Comparison of ENCODE assay signal across 13 cellular contexts in the genomic region with DNA sequence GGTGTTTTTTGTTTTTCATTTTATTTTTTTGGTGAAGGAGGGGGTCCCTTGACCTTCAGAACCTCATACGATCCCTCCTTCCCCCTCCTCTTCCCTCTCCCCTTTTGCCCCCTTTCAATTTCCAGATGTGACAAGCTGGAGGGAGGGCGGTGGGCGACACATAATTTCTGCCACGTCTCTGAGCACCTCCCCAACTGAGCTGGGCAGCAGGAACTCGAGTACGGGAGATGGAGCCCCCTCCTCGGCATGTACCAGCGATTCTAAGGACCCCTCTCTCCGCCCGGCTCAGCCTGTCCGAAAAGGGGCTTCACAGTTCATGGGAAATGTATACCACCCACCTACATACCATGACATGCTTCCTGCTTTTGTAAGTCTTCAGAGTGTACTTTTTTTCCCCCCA. TPM values are rescaled to one million over a fixed set of nuclear protein-coding genes. Genes with fewer than 3 reads are reported as not detected.
A peak's percentile ranks its signal among the peaks of the same experiment; 100 is the strongest.
DNase-seq lines count a peak whose midpoint lies in the region; ATAC-seq, FAIRE-seq and TF ChIP-seq lines count a peak whose summit lies in the region.
"Had no signal": no experiment of that assay in that cellular context is flagged by ENCODE, and none has a peak within 500 bp of the region (broad histone marks: within the 10 kb centered on the region; RNA-seq: fewer than 3 reads in every experiment).

No MANE protein-coding gene starts in this region.

- no peaks in the 10 kb centered on the region for H3K4me1 ChIP-seq in HepG2 (ENCODE audit: insufficient read depth, low read length)
- no peaks in the 10 kb centered on the region for H3K4me1 ChIP-seq in right lobe of liver

- ATAC-seq in HepG2 (no peak), right lobe of liver (no peak)

- in situ Hi-C loops in HepG2 (cut with HindIII; ENCODE audit: extremely low pct_ligation_motif_present, low pct_unique_long_range_greater_than_20kb): no loop called here

- intact Hi-C loops in HepG2 (cut with micrococcal nuclease; ENCODE audit: unreplicated experiment) (no loop called here), right lobe of liver (cut with DNase I) (no loop called here)

- no peak for FAIRE-seq in HepG2 (lab: Jason Lieb, UNC)

- CTCF ChIA-PET in HepG2 (lab: Yijun Ruan, JAX; ENCODE audit: low intra/inter-chr PET ratio, low total read pairs): no interaction called here

- no peak for TF ChIP-seq EP300 in HepG2 (IDR thresholded peaks at IDR 0.05; ENCODE audit: low read depth in 2 of 2, low read length in 2 of 2)
- no peak for TF ChIP-seq EP300 in HepG2 (CRISPR knock-in tag; IDR thresholded peaks at IDR 0.05; ENCODE audit: borderline replicate concordance)

- 97% methylated on average over 11 of the region's 11 CpGs for WGBS in HepG2 (ENCODE audit: low lambda C conversion rate)
- 95% methylated on average over 11 of the region's 11 CpGs for WGBS in right lobe of liver (ENCODE audit: insufficient coverage, low coverage, low lambda C conversion rate, missing lambda C conversion rate)

- H3K36me3 ChIP-seq in HepG2 (replicated peaks in 1 of 2; ENCODE audit: control insufficient read depth in 1 of 2, insufficient read depth in 2 of 2, low read length in 2 of 2) (peaks cover 41 to 83% of the 10 kb centered on the region in 2 experiments), right lobe of liver (peaks cover 7 to 66% (median 38%) of the 10 kb centered on the region in 4 donors)

- no peak overlapping the region for H3K9ac ChIP-seq in HepG2 (ENCODE audit: insufficient read depth, low read depth, low read length)

- no peak overlapping the region for H3K27ac Mint-ChIP-seq in chondrocyte (ENCODE audit: unreplicated experiment)
- H3K27ac Mint-ChIP-seq in nephron progenitor cell: peak overlapping the region; percentile 95

- TF ChIP-seq POLR2A in HepG2 (IDR thresholded peaks at IDR 0.05; ENCODE audit: insufficient read depth in 1 of 2, low read depth in 2 of 2, low read length in 2 of 2) (no peak), right lobe of liver (IDR thresholded peaks at IDR 0.05) (no peak)

- H3K27ac ChIP-seq in HepG2 (ENCODE audit: extremely low read length, insufficient read depth, low read length) (no peak overlapping the region), right lobe of liver (no peak overlapping the region)

- H3K4me3 Mint-ChIP-seq in chondrocyte (ENCODE audit: unreplicated experiment): no peak overlapping the region
- H3K4me3 Mint-ChIP-seq in nephron progenitor cell: no peak overlapping the region
- H3K4me3 Mint-ChIP-seq: CD8-positive, alpha-beta memory T cell had no signal

- H3K4me3 ChIP-seq in HepG2 (replicated peaks in 1 of 3; ENCODE audit: insufficient read depth in 1 of 3, low read depth in 2 of 3, low read length in 3 of 3) (no peak overlapping the region), right lobe of liver (no peak overlapping the region)
- H3K4me3 ChIP-seq: HAP-1 had no signal

- no peak overlapping the region for H3K4me2 ChIP-seq in HepG2 (ENCODE audit: low read depth, low read length)

- H3K27me3 Mint-ChIP-seq in chondrocyte (ENCODE audit: low read depth): no peaks in the 10 kb centered on the region
- H3K27me3 Mint-ChIP-seq in nephron progenitor cell (ENCODE audit: low read depth, poor library complexity): no peaks in the 10 kb centered on the region

- H3K9me3 ChIP-seq in HepG2 (ENCODE audit: low read length) (no peaks in the 10 kb centered on the region), right lobe of liver (no peaks in the 10 kb centered on the region)
- H3K9me3 ChIP-seq: HAP-1 had no signal

- no TSS peak for BruUV-seq in HepG2 (replicated peaks; lab: Mats Ljungman, UMichigan)

- H3K4me1 Mint-ChIP-seq in chondrocyte (ENCODE audit: low read depth) (no peaks in the 10 kb centered on the region), nephron progenitor cell (peaks cover 8% of the 10 kb centered on the region)

- H2AFZ ChIP-seq in HepG2 (ENCODE audit: low read length): no peak overlapping the region

- H3K27me3 ChIP-seq in HepG2 (ENCODE audit: control insufficient read depth in 1 of 2, insufficient read depth in 2 of 2, low read length in 2 of 2): no peaks in the 10 kb centered on the region
- H3K27me3 ChIP-seq in right lobe of liver: no peaks in the 10 kb centered on the region

- H3K79me2 ChIP-seq in HepG2 (ENCODE audit: insufficient read depth, low read length): peaks cover 4% of the 10 kb centered on the region

- no peak for TF ChIP-seq RAD21 in HepG2 (CRISPR knock-in tag; IDR thresholded peaks at IDR 0.05)

- H3K36me3 Mint-ChIP-seq in chondrocyte (ENCODE audit: low read depth): peaks cover 44% of the 10 kb centered on the region
- H3K36me3 Mint-ChIP-seq in nephron progenitor cell (ENCODE audit: low read depth): peaks cover 91% of the 10 kb centered on the region

- no peaks in the 10 kb centered on the region for H3K9me3 Mint-ChIP-seq in chondrocyte (ENCODE audit: low read depth)
- no peaks in the 10 kb centered on the region for H3K9me3 Mint-ChIP-seq in nephron progenitor cell
- H3K9me3 Mint-ChIP-seq: CD8-positive, alpha-beta memory T cell had no signal

- POLR2A ChIA-PET in HepG2 (lab: Yijun Ruan, JAX): no interaction called here

- TF ChIP-seq CTCF in HepG2 (CRISPR knock-in tag; IDR thresholded peaks at IDR 0.05) (no peak), right lobe of liver (IDR thresholded peaks at IDR 0.05) (no peak), chondrocyte (IDR thresholded peaks at IDR 0.05) (no peak), nephron progenitor cell (IDR thresholded peaks at IDR 0.05) (no peak)

- DNase-seq in HepG2 (ENCODE audit: low spot score) (no peak), right lobe of liver (no peak), chondrocyte (ENCODE audit: low spot score) (peak; percentile 35), nephron progenitor cell (no peak), inferior parietal cortex (ENCODE audit: extremely low spot score) (no peak), Kasumi-1 (lab: John Stamatoyannopoulos, UW) (no peak), NCI-H774 (lab: John Stamatoyannopoulos, UW) (no peak)
- DNase-seq: CD8-positive, alpha-beta memory T cell; Karpas-422; NCI-H2029; NCI-H2171 treated with DMSO at 0.1 percent for 48 hours; NCI-H82 had no signal

- H4K20me1 ChIP-seq in HepG2 (ENCODE audit: insufficient read depth, low read length): 0 out of 2 replicates have a peak, but pooled peaks cover 10% of the 10 kb centered on the region

RNA-seq across cellular contexts. Expression of gene PRRC2B, which starts 52.4 kb away (rescaled TPM):
- total RNA-seq in HepG2 (2016; rRNA removed; fragmentation: Illumina TruSeq; extraction: Trizol): 37.4 TPM in 2 replicates
- total RNA-seq in HepG2 (2016; cell fraction: cytosol; rRNA removed; fragmentation: Illumina TruSeq; extraction: Trizol; ENCODE audit: low read depth): 20.7 and 24.3 TPM in 2 replicates
- 27.7 and 37.0 TPM in 2 replicates for total RNA-seq in HepG2 (2016; cell fraction: insoluble cytoplasmic fraction; rRNA removed; fragmentation: Illumina TruSeq; extraction: Trizol)
- 20.9 TPM in 2 replicates for total RNA-seq in HepG2 (2016; cell fraction: membrane; rRNA removed; fragmentation: Illumina TruSeq; extraction: Trizol)
- total RNA-seq in HepG2 (2016; cell fraction: nucleus; rRNA removed; fragmentation: Illumina TruSeq; extraction: Trizol): 41.7 and 49.5 TPM in 2 replicates
- 18.9 and 20.8 TPM in 2 replicates for polyA plus RNA-seq in HepG2 (2011; rRNA removed)
- 11.9 and 12.5 TPM in 2 replicates for polyA plus RNA-seq in HepG2 (2011; cell fraction: cytosol; rRNA removed)
- polyA plus RNA-seq in HepG2 (2011; cell fraction: nucleus; rRNA removed): 87.0 and 122 TPM in 2 replicates
- 55.6 and 57.4 TPM in 2 replicates for polyA plus RNA-seq in HepG2 (2012)
- polyA plus RNA-seq in HepG2 (2016; cell fraction: cytosol; fragmentation: Illumina TruSeq; extraction: Trizol; ENCODE audit: low read depth): 4.0 TPM in 2 replicates
- 25.0 and 33.7 TPM in 2 replicates for polyA plus RNA-seq in HepG2 (2016; cell fraction: insoluble cytoplasmic fraction; fragmentation: Illumina TruSeq; extraction: Trizol; ENCODE audit: low read depth)
- polyA plus RNA-seq in HepG2 (2016; cell fraction: membrane; fragmentation: Illumina TruSeq; extraction: Trizol; ENCODE audit: low read depth): 8.5 and 10.2 TPM in 2 replicates
- 100 and 106 TPM in 2 replicates for polyA plus RNA-seq in HepG2 (2016; cell fraction: nucleus; fragmentation: Illumina TruSeq; extraction: Trizol; ENCODE audit: insufficient read depth, low read depth)
- polyA minus RNA-seq in HepG2 (2011; rRNA and poly(A)+ RNA removed; ENCODE audit: low replicate concordance): 72.0 and 116 TPM in 2 replicates
- 23.3 and 31.5 TPM in 2 replicates for polyA minus RNA-seq in HepG2 (2011; cell fraction: cytosol; rRNA and poly(A)+ RNA removed)
- polyA minus RNA-seq in HepG2 (2011; cell fraction: nucleus; rRNA and poly(A)+ RNA removed): 52.6 and 56.1 TPM in 2 replicates
- 10 to 100 TPM; 53.7 to 82.6 (median 57.3) TPM for total RNA-seq in right lobe of liver
- total RNA-seq in chondrocyte: 233 to 235 TPM (median 235 TPM) in 3 replicates

RNA-seq across cellular contexts. Expression of gene POMT1, which starts 56.4 kb away (rescaled TPM):
- total RNA-seq in HepG2 (2016; rRNA removed; fragmentation: Illumina TruSeq; extraction: Trizol) (6.3 and 21.6 TPM in 2 replicates), right lobe of liver (10 to 100 TPM; 14.3 to 17.7 (median 15.7) TPM), chondrocyte (46.7 to 48.0 TPM (median 46.8 TPM) in 3 replicates)
- 5.0 and 6.5 TPM in 2 replicates for total RNA-seq in HepG2 (2016; cell fraction: cytosol; rRNA removed; fragmentation: Illumina TruSeq; extraction: Trizol; ENCODE audit: low read depth)
- total RNA-seq in HepG2 (2016; cell fraction: insoluble cytoplasmic fraction; rRNA removed; fragmentation: Illumina TruSeq; extraction: Trizol): 5.8 and 22.8 TPM in 2 replicates
- 5.6 and 5.9 TPM in 2 replicates for total RNA-seq in HepG2 (2016; cell fraction: membrane; rRNA removed; fragmentation: Illumina TruSeq; extraction: Trizol)
- total RNA-seq in HepG2 (2016; cell fraction: nucleus; rRNA removed; fragmentation: Illumina TruSeq; extraction: Trizol): 28.2 and 33.1 TPM in 2 replicates
- 22.7 and 27.1 TPM in 2 replicates for polyA plus RNA-seq in HepG2 (2011; rRNA removed)
- 9.8 and 11.4 TPM in 2 replicates for polyA plus RNA-seq in HepG2 (2011; cell fraction: cytosol; rRNA removed)
- polyA plus RNA-seq in HepG2 (2011; cell fraction: nucleus; rRNA removed): 211 and 287 TPM in 2 replicates
- polyA plus RNA-seq in HepG2 (2012): 17.9 and 24.4 TPM in 2 replicates
- polyA plus RNA-seq in HepG2 (2016; cell fraction: cytosol; fragmentation: Illumina TruSeq; extraction: Trizol; ENCODE audit: low read depth): 1.9 and 2.4 TPM in 2 replicates
- polyA plus RNA-seq in HepG2 (2016; cell fraction: insoluble cytoplasmic fraction; fragmentation: Illumina TruSeq; extraction: Trizol; ENCODE audit: low read depth): 5.5 and 6.3 TPM in 2 replicates
- polyA plus RNA-seq in HepG2 (2016; cell fraction: membrane; fragmentation: Illumina TruSeq; extraction: Trizol; ENCODE audit: low read depth): 2.9 and 3.8 TPM in 2 replicates
- polyA plus RNA-seq in HepG2 (2016; cell fraction: nucleus; fragmentation: Illumina TruSeq; extraction: Trizol; ENCODE audit: insufficient read depth, low read depth): 70.0 and 76.8 TPM in 2 replicates
- polyA minus RNA-seq in HepG2 (2011; rRNA and poly(A)+ RNA removed; ENCODE audit: low replicate concordance): 18.6 and 32.0 TPM in 2 replicates
- polyA minus RNA-seq in HepG2 (2011; cell fraction: cytosol; rRNA and poly(A)+ RNA removed): 4.6 and 4.7 TPM in 2 replicates
- 15.3 and 23.9 TPM in 2 replicates for polyA minus RNA-seq in HepG2 (2011; cell fraction: nucleus; rRNA and poly(A)+ RNA removed)
